ENCODE assay signal across 16 cellular contexts in genomic region chr11:107566569-107566968, GRCh38. TPM values are rescaled to one million over a fixed set of nuclear protein-coding genes. Genes with fewer than 3 reads are reported as not detected.
DNase-seq lines count a peak whose midpoint lies in the region; ATAC-seq and TF ChIP-seq lines count a peak whose summit lies in the region.
"Had no signal": no experiment of that assay in that cellular context is flagged by ENCODE, and none has a peak within 500 bp of the region (broad histone marks: within the 10 kb centered on the region; RNA-seq: fewer than 3 reads in every experiment).

No MANE protein-coding gene starts in this region.

- H3K27me3 ChIP-seq in OCI-LY3 (ENCODE audit: low read depth, low read length) = no peaks in the 10 kb centered on the region
- no peaks in the 10 kb centered on the region for H3K27me3 ChIP-seq in mammary epithelial cell (ENCODE audit: insufficient read depth, low read length)
- H3K27me3 ChIP-seq in MM.1S (replicated peaks; ENCODE audit: insufficient read depth, low read length) = no peaks in the 10 kb centered on the region
- H3K27me3 ChIP-seq: body of pancreas, spleen, thyroid gland had no signal

- peaks cover 43% of the 10 kb centered on the region for H3K4me1 ChIP-seq in OCI-LY3 (ENCODE audit: low read length)
- peaks cover 32% of the 10 kb centered on the region for H3K4me1 ChIP-seq in mammary epithelial cell (ENCODE audit: insufficient read depth, low read length)
- H3K4me1 ChIP-seq in MM.1S (ENCODE audit: low read length) = peaks cover 38% of the 10 kb centered on the region

- intact Hi-C loops in activated CD4-positive, alpha-beta T cell treated with anti-CD3 and anti-CD28 coated beads for 36 hours (cut with DNase I, micrococcal nuclease) = loop anchor here in 1 of 2 experiments (10.0 kb wide), 3 partner anchors 658 to 1028 kb away; partner anchors contain the start of genes ATM, C11orf65, EXPH5 and NPAT
- intact Hi-C loops in mammary epithelial cell (cut with micrococcal nuclease) = no loop called here

- no peak overlapping the region for H3K27ac ChIP-seq in OCI-LY3 (ENCODE audit: low read length)
- no peak overlapping the region for H3K27ac ChIP-seq in mammary epithelial cell (ENCODE audit: insufficient read depth, low read depth, low read length)
- no peak overlapping the region for H3K27ac ChIP-seq in MM.1S (ENCODE audit: low read length)

- peak overlapping the region; percentile 93 for H3K4me3 Mint-ChIP-seq in activated CD4-positive, alpha-beta T cell treated with anti-CD3 and anti-CD28 coated beads for 36 hours
- peak overlapping the region; percentile 95 for H3K4me3 Mint-ChIP-seq in osteocyte (ENCODE audit: unreplicated experiment)

- peak overlapping the region; percentile 98 for H3K27ac Mint-ChIP-seq in activated CD4-positive, alpha-beta T cell treated with anti-CD3 and anti-CD28 coated beads for 36 hours
- no peak overlapping the region for H3K27ac Mint-ChIP-seq in osteocyte (ENCODE audit: unreplicated experiment)

- no peak for ATAC-seq in activated CD4-positive, alpha-beta T cell treated with anti-CD3 and anti-CD28 coated beads for 36 hours
- ATAC-seq: body of pancreas, Panc1 had no signal

- H3F3A ChIP-seq in MM.1S (ENCODE audit: insufficient read depth, low read length) = peaks cover 28% of the 10 kb centered on the region

- H4K20me1 ChIP-seq in OCI-LY3 (ENCODE audit: insufficient read depth, low read length) = no peaks in the 10 kb centered on the region
- peaks cover 2% of the 10 kb centered on the region for H4K20me1 ChIP-seq in mammary epithelial cell (ENCODE audit: insufficient read depth, low read length)
- H4K20me1 ChIP-seq in MM.1S (ENCODE audit: insufficient read depth, low read length) = no peaks in the 10 kb centered on the region

- DNase-seq in activated CD4-positive, alpha-beta T cell treated with anti-CD3 and anti-CD28 coated beads for 36 hours = no peak
- no peak for DNase-seq in activated CD4-positive, alpha-beta T cell treated with anti-CD3 and anti-CD28 coated beads for 4 hours
- DNase-seq in mammary epithelial cell (no peak), osteocyte (ENCODE audit: extremely low spot score, unreplicated experiment) (no peak), MM.1S (no peak), hepatic stellate cell (ENCODE audit: low spot score) (no peak), DMS114 treated with DMSO at 0.1 percent for 48 hours (lab: John Stamatoyannopoulos, UW; ENCODE audit: unreplicated experiment) (no peak)
- DNase-seq: body of pancreas, DMS153, heart left ventricle, NCI-H1048, NCI-H446, spleen, thyroid gland had no signal

- POLR2A ChIA-PET in activated CD4-positive, alpha-beta T cell treated with anti-CD3 and anti-CD28 coated beads for 36 hours (lab: Charles Lee) = no interaction called here

- no peak for TF ChIP-seq CTCF in OCI-LY3 (IDR thresholded peaks at IDR 0.05; ENCODE audit: low read depth, low read length)
- no peak for TF ChIP-seq CTCF in mammary epithelial cell (conservative IDR thresholded peaks at IDR 0.05 in 1 of 2, IDR thresholded peaks at IDR 0.05 in 1 of 2; ENCODE audit: extremely low read depth in 1 of 2, insufficient read depth in 1 of 2, low read depth in 1 of 2, low read length in 2 of 2)
- TF ChIP-seq CTCF in osteocyte (IDR thresholded peaks at IDR 0.05) = no peak
- no peak for TF ChIP-seq CTCF in MM.1S (IDR thresholded peaks at IDR 0.05; ENCODE audit: low read length)

- dilution Hi-C loops in mammary epithelial cell (cut with HindIII; ENCODE audit: low sequenced_read_pairs) = no loop called here

- CTCF ChIA-PET in activated CD4-positive, alpha-beta T cell treated with anti-CD3 and anti-CD28 coated beads for 36 hours (lab: Charles Lee) = interaction anchor here (1.0 to 6.9 kb wide), 7 partner anchors 9 to 122 kb away, joined by 3 to 49 read pairs (median 5); no protein-coding TSS in a partner anchor
- CTCF ChIA-PET in mammary epithelial cell (lab: Charles Lee; ENCODE audit: low non-redundant PET) = no interaction called here

- H3K36me3 ChIP-seq in OCI-LY3 (replicated peaks; ENCODE audit: low read depth, low read length) = no peaks in the 10 kb centered on the region
- H3K36me3 ChIP-seq in mammary epithelial cell (ENCODE audit: insufficient read depth, low read length) = no peaks in the 10 kb centered on the region
- H3K36me3 ChIP-seq in MM.1S (replicated peaks; ENCODE audit: insufficient read depth, low read length) = no peaks in the 10 kb centered on the region
- H3K36me3 ChIP-seq: thyroid gland had no signal

- H3K9me3 ChIP-seq in OCI-LY3 (ENCODE audit: insufficient read depth, low read length) (no peaks in the 10 kb centered on the region), mammary epithelial cell (replicated peaks; ENCODE audit: insufficient read depth, low read length) (no peaks in the 10 kb centered on the region), MM.1S (replicated peaks; ENCODE audit: insufficient read depth, low read length) (no peaks in the 10 kb centered on the region)
- H3K9me3 ChIP-seq: body of pancreas, heart left ventricle, spleen, thyroid gland had no signal

- no peaks in the 10 kb centered on the region for H3K9me2 ChIP-seq in MM.1S (replicated peaks; ENCODE audit: insufficient read depth, low read length)

- H3K4me1 Mint-ChIP-seq in activated CD4-positive, alpha-beta T cell treated with anti-CD3 and anti-CD28 coated beads for 36 hours = peaks cover 45% of the 10 kb centered on the region
- H3K4me1 Mint-ChIP-seq in osteocyte (ENCODE audit: unreplicated experiment) = peaks cover 28% of the 10 kb centered on the region

- no peaks in the 10 kb centered on the region for H3K27me3 Mint-ChIP-seq in activated CD4-positive, alpha-beta T cell treated with anti-CD3 and anti-CD28 coated beads for 36 hours
- H3K27me3 Mint-ChIP-seq in osteocyte (ENCODE audit: unreplicated experiment) = peaks cover 30% of the 10 kb centered on the region

- BruUV-seq in mammary epithelial cell (replicated peaks; lab: Mats Ljungman, UMichigan) = no TSS peak

- peak overlapping the region; percentile 98; the same call in 1 of the 2 replicates for H3K4me3 ChIP-seq in OCI-LY3 (ENCODE audit: low read length)
- no peak overlapping the region for H3K4me3 ChIP-seq in mammary epithelial cell (replicated peaks in 1 of 3; ENCODE audit: insufficient read depth in 1 of 3, low read depth in 2 of 3, low read length in 3 of 3)
- no peak overlapping the region for H3K4me3 ChIP-seq in MM.1S (ENCODE audit: low read length)
- H3K4me3 ChIP-seq: body of pancreas had no signal

- peaks cover 5% of the 10 kb centered on the region for H3K36me3 Mint-ChIP-seq in activated CD4-positive, alpha-beta T cell treated with anti-CD3 and anti-CD28 coated beads for 36 hours (ENCODE audit: low read depth)
- no peaks in the 10 kb centered on the region for H3K36me3 Mint-ChIP-seq in osteocyte (ENCODE audit: unreplicated experiment)

- H3K9me3 Mint-ChIP-seq in activated CD4-positive, alpha-beta T cell treated with anti-CD3 and anti-CD28 coated beads for 36 hours (ENCODE audit: low read depth) = no peaks in the 10 kb centered on the region
- H3K9me3 Mint-ChIP-seq in osteocyte (ENCODE audit: unreplicated experiment) = no peaks in the 10 kb centered on the region

- in situ Hi-C loops in mammary epithelial cell (cut with MboI; ENCODE audit: low sequenced_read_pairs in 2 of 2) = no loop called here

- 59% methylated on average over 1 of the region's 2 CpGs for WGBS in mammary epithelial cell (ENCODE audit: low coverage, missing lambda C conversion rate)

- H3K4me2 ChIP-seq in OCI-LY3 (ENCODE audit: low read length) (peak overlapping the region; percentile 99), mammary epithelial cell (ENCODE audit: insufficient read depth, low read depth, low read length) (no peak overlapping the region), MM.1S (ENCODE audit: low read depth, low read length) (no peak overlapping the region)

- H3K79me2 ChIP-seq in OCI-LY3 (ENCODE audit: low read length) (peaks cover 17% of the 10 kb centered on the region), mammary epithelial cell (ENCODE audit: insufficient read depth, low read length) (peaks cover 20% of the 10 kb centered on the region), MM.1S (ENCODE audit: low read length) (peaks cover 36% of the 10 kb centered on the region)

- H2AFZ ChIP-seq in OCI-LY3 (ENCODE audit: low read depth, low read length) = 0 out of 2 replicates have a peak overlapping the region, but pooled peaks have one; percentile 30
- H2AFZ ChIP-seq in mammary epithelial cell (ENCODE audit: low read depth, low read length) = peak overlapping the region; percentile 100
- H2AFZ ChIP-seq in MM.1S (ENCODE audit: low read length) = no peak overlapping the region

- H3K9ac ChIP-seq in OCI-LY3 (ENCODE audit: low read length) (no peak overlapping the region), mammary epithelial cell (ENCODE audit: insufficient read depth, low read length) (no peak overlapping the region), MM.1S (ENCODE audit: low read length) (no peak overlapping the region)

RNA-seq across cellular contexts. Expression of gene ALKBH8, which starts 1.0 kb away (rescaled TPM):
- total RNA-seq in activated CD4-positive, alpha-beta T cell treated with anti-CD3 and anti-CD28 coated beads for 36 hours = 10 to 100 TPM; 11.4 to 12.6 TPM
- 1 to 10 TPM; 6.3 to 8.8 TPM for total RNA-seq in mammary epithelial cell
- polyA plus RNA-seq in mammary epithelial cell = 3.9 TPM
- 5.8 TPM for polyA minus RNA-seq in mammary epithelial cell
- 5.0 and 7.0 TPM in 2 replicates for total RNA-seq in osteocyte

RNA-seq across cellular contexts. Expression of gene ELMOD1, which starts 24.4 kb away (rescaled TPM):
- not detected for total RNA-seq in activated CD4-positive, alpha-beta T cell treated with anti-CD3 and anti-CD28 coated beads for 36 hours
- total RNA-seq in mammary epithelial cell (under 1 TPM; 0.17 to 0.21 TPM), osteocyte (not detected in 2 replicates)
- 0.03 TPM for polyA plus RNA-seq in mammary epithelial cell
- not detected for polyA minus RNA-seq in mammary epithelial cell
- total RNA-seq: body of pancreas, spleen, thyroid gland had no signal
